ENCODE assay signal across 20 cellular contexts in the genomic region with DNA sequence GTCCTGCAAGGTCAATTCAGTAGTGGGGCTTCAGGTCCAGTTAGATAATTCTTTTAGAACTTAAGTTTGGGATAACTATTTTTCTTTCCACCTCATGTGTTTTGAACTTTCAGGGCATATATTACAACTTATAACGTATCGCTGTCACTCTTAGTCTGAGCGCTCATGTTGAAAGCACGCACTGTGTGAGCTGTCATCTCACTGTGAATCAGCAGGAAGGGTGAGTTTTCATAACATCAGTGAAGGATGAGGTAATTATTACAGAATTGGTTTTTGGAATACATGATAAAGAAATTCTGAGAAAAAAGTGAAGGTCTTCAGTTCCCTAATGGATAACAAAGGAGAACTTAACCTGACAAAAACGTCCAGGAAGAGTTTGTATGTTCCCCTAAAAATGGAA. TPM values are rescaled to one million over a fixed set of nuclear protein-coding genes. Genes with fewer than 3 reads are reported as not detected.
DNase-seq lines count a peak whose midpoint lies in the region; ATAC-seq and TF ChIP-seq lines count a peak whose summit lies in the region.
"Had no signal": no experiment of that assay in that cellular context is flagged by ENCODE, and none has a peak within 500 bp of the region (broad histone marks: within the 10 kb centered on the region; RNA-seq: fewer than 3 reads in every experiment).

No MANE protein-coding gene starts in this region.

- H3K4me3 Mint-ChIP-seq in HFFc6: peak overlapping the region; percentile 45; the same call in 1 of the 2 replicates
- H3K4me3 Mint-ChIP-seq in endodermal cell: no peak overlapping the region
- H3K4me3 Mint-ChIP-seq: activated CD4-positive, alpha-beta memory T cell treated with anti-CD3 and anti-CD28 coated beads, Interleukin-2, amount 10 ng/mL, durations not matched to agents 7 days and 5 days; activated T-helper 1 cell treated with anti-CD3 and anti-CD28 coated beads, Interleukin-12 subunit alpha, Interleukin-12 subunit beta, Interleukin-2, Interleukin-4 antibody, amounts not matched to agents 30 ng/mL and 10 ng/mL and 1 ng/mL, durations not matched to agents 14 hours and 24 hours and 36 hours; naive thymus-derived CD4-positive, alpha-beta T cell had no signal

- 92 to 94% methylated on average over 3 to 5 of the region's 5 CpGs for WGBS in endodermal cell (ENCODE audit: insufficient coverage in 1 of 2, insufficient read length in 1 of 2), 2 experiments

- no peak for ATAC-seq in HG03196 (IDR thresholded peaks at IDR 0.05; ENCODE audit: unreplicated experiment)
- ATAC-seq: lower lobe of right lung; naive thymus-derived CD4-positive, alpha-beta T cell had no signal

- intact Hi-C loops in tibial artery (cut with DNase I; ENCODE audit: low total_unique reads): no loop called here

- DNase-seq in HFFc6 (peak; percentile 48), amniotic epithelial cell (ENCODE audit: low read depth) (peak; percentile 82), fibroblast of peridontal ligament (ENCODE audit: extremely low read depth) (peak; percentile 87), tibial artery (no peak), endodermal cell (no peak)
- no peak for DNase-seq in stimulated activated CD4-positive, alpha-beta T cell treated with anti-CD3 and anti-CD28 coated beads, Interleukin-12 subunit alpha, Interleukin-12 subunit beta, amount 100 ng/mL, for 4 hours
- DNase-seq: activated CD4-positive, alpha-beta memory T cell treated with anti-CD3 and anti-CD28 coated beads, Interleukin-2, amount 10 ng/mL, durations not matched to agents 7 days and 5 days; foreskin melanocyte; lower lobe of right lung; naive thymus-derived CD4-positive, alpha-beta T cell; NCI-H1092 treated with DMSO at 0.1 percent for 48 hours; NCI-H774; Peyer's patch; testis had no signal

- H3K4me1 Mint-ChIP-seq in HFFc6 (ENCODE audit: low read depth): peaks cover 51% of the 10 kb centered on the region
- no peaks in the 10 kb centered on the region for H3K4me1 Mint-ChIP-seq in endodermal cell
- H3K4me1 Mint-ChIP-seq: activated CD4-positive, alpha-beta memory T cell treated with anti-CD3 and anti-CD28 coated beads, Interleukin-2, amount 10 ng/mL, durations not matched to agents 7 days and 5 days; naive thymus-derived CD4-positive, alpha-beta T cell had no signal

- H3K27ac ChIP-seq in tibial artery (peak overlapping the region in 1 of 2 donors; percentile 27), endodermal cell (ENCODE audit: low read depth, low read length) (no peak overlapping the region)
- H3K27ac ChIP-seq: C4-2B, lower lobe of right lung, Peyer's patch, prostate gland, testis had no signal

- peak overlapping the region; percentile 36 for H3K4me2 ChIP-seq in skeletal muscle satellite cell (ENCODE audit: low read length)

- H3K36me3 ChIP-seq in skeletal muscle satellite cell (ENCODE audit: insufficient read depth, low read length): no peaks in the 10 kb centered on the region
- H3K36me3 ChIP-seq in tibial artery: no peaks in the 10 kb centered on the region
- H3K36me3 ChIP-seq in endodermal cell (ENCODE audit: control insufficient read depth, insufficient read depth, low read length): no peaks in the 10 kb centered on the region
- H3K36me3 ChIP-seq: HAP-1, lower lobe of right lung, Peyer's patch, prostate gland had no signal

- H3K9ac ChIP-seq in skeletal muscle satellite cell (ENCODE audit: low read depth, low read length) (peak overlapping the region; percentile 49), endodermal cell (ENCODE audit: extremely low read depth, low read length, poor library complexity, severe bottlenecking) (no peak overlapping the region)

- H3K4me1 ChIP-seq in skeletal muscle satellite cell (ENCODE audit: control insufficient read depth, insufficient read depth, low read length): peaks cover 23% of the 10 kb centered on the region
- peaks cover 0 to 26% (median 0%) of the 10 kb centered on the region in 4 donors for H3K4me1 ChIP-seq in tibial artery
- H3K4me1 ChIP-seq in endodermal cell (ENCODE audit: control insufficient read depth, insufficient read depth, low read length): no peaks in the 10 kb centered on the region
- H3K4me1 ChIP-seq: HAP-1, lower lobe of right lung, Peyer's patch, prostate gland, testis had no signal

- H3K27ac Mint-ChIP-seq in HFFc6 (peak overlapping the region; percentile 79), endodermal cell (no peak overlapping the region)
- H3K27ac Mint-ChIP-seq: activated CD4-positive, alpha-beta memory T cell treated with anti-CD3 and anti-CD28 coated beads, Interleukin-2, amount 10 ng/mL, durations not matched to agents 7 days and 5 days; activated T-helper 1 cell treated with anti-CD3 and anti-CD28 coated beads, Interleukin-12 subunit alpha, Interleukin-12 subunit beta, Interleukin-2, Interleukin-4 antibody, amounts not matched to agents 30 ng/mL and 10 ng/mL and 1 ng/mL, durations not matched to agents 14 hours and 24 hours and 36 hours; naive thymus-derived CD4-positive, alpha-beta T cell had no signal

- peaks cover 2% of the 10 kb centered on the region for H3K27me3 Mint-ChIP-seq in HFFc6 (ENCODE audit: insufficient read depth)
- no peaks in the 10 kb centered on the region for H3K27me3 Mint-ChIP-seq in endodermal cell (ENCODE audit: insufficient read depth)

- no peak overlapping the region for H3K4me3 ChIP-seq in skeletal muscle satellite cell (ENCODE audit: low read length)
- H3K4me3 ChIP-seq in tibial artery: no peak overlapping the region
- no peak overlapping the region for H3K4me3 ChIP-seq in endodermal cell (ENCODE audit: low read length)
- H3K4me3 ChIP-seq: HAP-1, lower lobe of right lung, Peyer's patch, prostate gland, testis had no signal

- no peaks in the 10 kb centered on the region for H3K27me3 ChIP-seq in skeletal muscle satellite cell (ENCODE audit: control insufficient read depth, insufficient read depth, low read length)
- H3K27me3 ChIP-seq in tibial artery: no peaks in the 10 kb centered on the region
- H3K27me3 ChIP-seq in endodermal cell (ENCODE audit: control insufficient read depth, insufficient read depth, low read length, poor library complexity, severe bottlenecking): no peaks in the 10 kb centered on the region
- H3K27me3 ChIP-seq: Peyer's patch, testis had no signal

- H3K36me3 Mint-ChIP-seq in HFFc6 (ENCODE audit: low read depth) (no peaks in the 10 kb centered on the region; the same call in 1 of the 2 replicates), endodermal cell (ENCODE audit: low read depth) (no peaks in the 10 kb centered on the region)
- H3K36me3 Mint-ChIP-seq: naive thymus-derived CD4-positive, alpha-beta T cell had no signal

- no peaks in the 10 kb centered on the region for H3K9me3 Mint-ChIP-seq in HFFc6
- no peaks in the 10 kb centered on the region for H3K9me3 Mint-ChIP-seq in endodermal cell
- H3K9me3 Mint-ChIP-seq: activated CD4-positive, alpha-beta memory T cell treated with anti-CD3 and anti-CD28 coated beads, Interleukin-2, amount 10 ng/mL, durations not matched to agents 7 days and 5 days; activated T-helper 1 cell treated with anti-CD3 and anti-CD28 coated beads, Interleukin-12 subunit alpha, Interleukin-12 subunit beta, Interleukin-2, Interleukin-4 antibody, amounts not matched to agents 30 ng/mL and 10 ng/mL and 1 ng/mL, durations not matched to agents 14 hours and 24 hours and 36 hours; naive thymus-derived CD4-positive, alpha-beta T cell had no signal

- TF ChIP-seq CTCF in HFFc6 (IDR thresholded peaks at IDR 0.05) (no peak), tibial artery (IDR thresholded peaks at IDR 0.05) (no peak), endodermal cell (conservative IDR thresholded peaks at IDR 0.05) (no peak)

- H3K9me3 ChIP-seq in skeletal muscle satellite cell (replicated peaks; ENCODE audit: low read length) (no peaks in the 10 kb centered on the region), tibial artery (no peaks in the 10 kb centered on the region), endodermal cell (ENCODE audit: control insufficient read depth, low read length) (no peaks in the 10 kb centered on the region)
- H3K9me3 ChIP-seq: HAP-1, lower lobe of right lung, Peyer's patch, prostate gland, testis had no signal

RNA-seq across cellular contexts. Expression of a gene that starts 45.1 kb away (rescaled TPM):
- total RNA-seq in HFFc6 (2021; fragmentation: NEBNext Ultra II Directional; extraction: Animal tissue kit (Norgen Biotek cat#: 25700)): 10 to 100 TPM; 19.1 to 29.8 (median 25.0) TPM
- total RNA-seq in skeletal muscle satellite cell (2012; rRNA removed): 0.51 and 1.5 TPM in 2 replicates
- 1 to 10 TPM; 3.3 to 3.8 TPM for total RNA-seq in endodermal cell
- 1.2 TPM for polyA plus RNA-seq in endodermal cell (2013, experiment 1 of 2)
- 1.1 TPM for polyA plus RNA-seq in endodermal cell (2013, experiment 2 of 2)
- polyA plus RNA-seq: naive thymus-derived CD4-positive, alpha-beta T cell had no signal

Comparison
In these comparisons a context has a peak if more than half of its experiments do, and no peak if none do; other contexts are left out.
1. DNase-seq: peak in HFFc6 (single experiment), amniotic epithelial cell (single experiment) and fibroblast of peridontal ligament (single experiment); none in stimulated activated CD4-positive, alpha-beta T cell treated with anti-CD3 and anti-CD28 coated beads, Interleukin-12 subunit alpha, Interleukin-12 subunit beta, amount 100 ng/mL, for 4 hours (single experiment), tibial artery (0 of 2) and endodermal cell (single experiment).
2. RNA of a gene that starts 45.1 kb away (total RNA-seq): 19.1 to 29.8 TPM in HFFc6; 3.3 to 3.8 TPM in endodermal cell; every median in the first group is over 4 times any median in the second.